ENCODE assay signal across 2 cellular contexts in the genomic region with DNA sequence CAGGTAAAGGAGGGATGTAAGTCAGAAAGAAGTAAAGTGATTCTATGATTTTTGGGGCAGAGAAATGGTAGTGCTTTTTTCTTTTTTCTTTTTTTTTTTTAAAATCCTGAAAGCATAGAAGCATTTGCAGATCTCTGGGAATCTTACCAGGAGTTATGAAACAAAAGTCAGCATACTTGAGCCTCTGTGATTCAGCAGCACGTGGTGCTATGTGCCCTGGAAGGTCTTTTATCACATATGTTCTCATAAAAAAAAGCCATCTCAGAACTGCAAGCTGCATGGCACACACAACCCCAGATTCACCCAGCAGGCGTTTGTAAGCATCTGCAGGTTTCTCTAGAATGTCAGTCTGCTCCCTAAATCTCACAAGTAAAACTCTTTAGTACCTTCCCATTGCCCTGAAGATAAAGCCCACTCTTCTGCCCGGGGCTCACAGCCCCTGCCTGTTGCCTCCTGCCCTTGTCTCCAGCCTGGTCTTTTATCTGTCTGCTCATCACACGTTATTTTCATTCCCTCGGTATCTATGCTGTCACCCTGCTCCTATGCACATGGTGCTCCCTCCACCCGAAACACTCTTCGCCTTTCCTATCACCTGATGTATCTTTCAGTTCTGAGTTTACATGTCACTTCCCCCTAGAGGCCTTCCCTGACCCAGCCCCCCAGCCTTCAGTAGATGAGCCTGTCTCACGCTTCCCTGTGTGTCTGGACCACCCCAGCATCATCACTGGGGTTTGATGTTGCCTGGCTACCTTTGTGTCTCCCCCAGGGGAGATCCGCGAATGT.
TF ChIP-seq lines count a peak whose summit lies in the region.

No MANE protein-coding gene starts in this region.

TF ChIP-seq in GM12891, 5 proteins besides CTCF, POLR2A, EP300 and RAD21 (continued from another document):
- TF ChIP-seq POLR2AphosphoS5 (IDR thresholded peaks at IDR 0.05; ENCODE audit: low read depth, low read length), result no peak

TF ChIP-seq in GM23338, 12 proteins besides CTCF, POLR2A, EP300 and RAD21:
- TF ChIP-seq, protein P1, sequence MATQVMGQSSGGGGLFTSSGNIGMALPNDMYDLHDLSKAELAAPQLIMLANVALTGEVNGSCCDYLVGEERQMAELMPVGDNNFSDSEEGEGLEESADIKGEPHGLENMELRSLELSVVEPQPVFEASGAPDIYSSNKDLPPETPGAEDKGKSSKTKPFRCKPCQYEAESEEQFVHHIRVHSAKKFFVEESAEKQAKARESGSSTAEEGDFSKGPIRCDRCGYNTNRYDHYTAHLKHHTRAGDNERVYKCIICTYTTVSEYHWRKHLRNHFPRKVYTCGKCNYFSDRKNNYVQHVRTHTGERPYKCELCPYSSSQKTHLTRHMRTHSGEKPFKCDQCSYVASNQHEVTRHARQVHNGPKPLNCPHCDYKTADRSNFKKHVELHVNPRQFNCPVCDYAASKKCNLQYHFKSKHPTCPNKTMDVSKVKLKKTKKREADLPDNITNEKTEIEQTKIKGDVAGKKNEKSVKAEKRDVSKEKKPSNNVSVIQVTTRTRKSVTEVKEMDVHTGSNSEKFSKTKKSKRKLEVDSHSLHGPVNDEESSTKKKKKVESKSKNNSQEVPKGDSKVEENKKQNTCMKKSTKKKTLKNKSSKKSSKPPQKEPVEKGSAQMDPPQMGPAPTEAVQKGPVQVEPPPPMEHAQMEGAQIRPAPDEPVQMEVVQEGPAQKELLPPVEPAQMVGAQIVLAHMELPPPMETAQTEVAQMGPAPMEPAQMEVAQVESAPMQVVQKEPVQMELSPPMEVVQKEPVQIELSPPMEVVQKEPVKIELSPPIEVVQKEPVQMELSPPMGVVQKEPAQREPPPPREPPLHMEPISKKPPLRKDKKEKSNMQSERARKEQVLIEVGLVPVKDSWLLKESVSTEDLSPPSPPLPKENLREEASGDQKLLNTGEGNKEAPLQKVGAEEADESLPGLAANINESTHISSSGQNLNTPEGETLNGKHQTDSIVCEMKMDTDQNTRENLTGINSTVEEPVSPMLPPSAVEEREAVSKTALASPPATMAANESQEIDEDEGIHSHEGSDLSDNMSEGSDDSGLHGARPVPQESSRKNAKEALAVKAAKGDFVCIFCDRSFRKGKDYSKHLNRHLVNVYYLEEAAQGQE (IDR thresholded peaks at IDR 0.05; ENCODE audit: unreplicated experiment), result no peak
- TF ChIP-seq JUNB (IDR thresholded peaks at IDR 0.05; ENCODE audit: unreplicated experiment) (no peak), ZNF331 (CRISPR knock-in tag; IDR thresholded peaks at IDR 0.05; ENCODE audit: low read depth) (no peak), NANOG (IDR thresholded peaks at IDR 0.05; ENCODE audit: borderline replicate concordance) (no peak), CREB1 (CRISPR knock-in tag; IDR thresholded peaks at IDR 0.05; ENCODE audit: low read depth) (no peak), EZH2 (IDR thresholded peaks at IDR 0.05; ENCODE audit: low read depth, unreplicated experiment) (no peak)
- TF ChIP-seq, protein P2, sequence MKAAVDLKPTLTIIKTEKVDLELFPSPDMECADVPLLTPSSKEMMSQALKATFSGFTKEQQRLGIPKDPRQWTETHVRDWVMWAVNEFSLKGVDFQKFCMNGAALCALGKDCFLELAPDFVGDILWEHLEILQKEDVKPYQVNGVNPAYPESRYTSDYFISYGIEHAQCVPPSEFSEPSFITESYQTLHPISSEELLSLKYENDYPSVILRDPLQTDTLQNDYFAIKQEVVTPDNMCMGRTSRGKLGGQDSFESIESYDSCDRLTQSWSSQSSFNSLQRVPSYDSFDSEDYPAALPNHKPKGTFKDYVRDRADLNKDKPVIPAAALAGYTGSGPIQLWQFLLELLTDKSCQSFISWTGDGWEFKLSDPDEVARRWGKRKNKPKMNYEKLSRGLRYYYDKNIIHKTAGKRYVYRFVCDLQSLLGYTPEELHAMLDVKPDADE (IDR thresholded peaks at IDR 0.05), result no peak
- TF ChIP-seq, protein P3, sequence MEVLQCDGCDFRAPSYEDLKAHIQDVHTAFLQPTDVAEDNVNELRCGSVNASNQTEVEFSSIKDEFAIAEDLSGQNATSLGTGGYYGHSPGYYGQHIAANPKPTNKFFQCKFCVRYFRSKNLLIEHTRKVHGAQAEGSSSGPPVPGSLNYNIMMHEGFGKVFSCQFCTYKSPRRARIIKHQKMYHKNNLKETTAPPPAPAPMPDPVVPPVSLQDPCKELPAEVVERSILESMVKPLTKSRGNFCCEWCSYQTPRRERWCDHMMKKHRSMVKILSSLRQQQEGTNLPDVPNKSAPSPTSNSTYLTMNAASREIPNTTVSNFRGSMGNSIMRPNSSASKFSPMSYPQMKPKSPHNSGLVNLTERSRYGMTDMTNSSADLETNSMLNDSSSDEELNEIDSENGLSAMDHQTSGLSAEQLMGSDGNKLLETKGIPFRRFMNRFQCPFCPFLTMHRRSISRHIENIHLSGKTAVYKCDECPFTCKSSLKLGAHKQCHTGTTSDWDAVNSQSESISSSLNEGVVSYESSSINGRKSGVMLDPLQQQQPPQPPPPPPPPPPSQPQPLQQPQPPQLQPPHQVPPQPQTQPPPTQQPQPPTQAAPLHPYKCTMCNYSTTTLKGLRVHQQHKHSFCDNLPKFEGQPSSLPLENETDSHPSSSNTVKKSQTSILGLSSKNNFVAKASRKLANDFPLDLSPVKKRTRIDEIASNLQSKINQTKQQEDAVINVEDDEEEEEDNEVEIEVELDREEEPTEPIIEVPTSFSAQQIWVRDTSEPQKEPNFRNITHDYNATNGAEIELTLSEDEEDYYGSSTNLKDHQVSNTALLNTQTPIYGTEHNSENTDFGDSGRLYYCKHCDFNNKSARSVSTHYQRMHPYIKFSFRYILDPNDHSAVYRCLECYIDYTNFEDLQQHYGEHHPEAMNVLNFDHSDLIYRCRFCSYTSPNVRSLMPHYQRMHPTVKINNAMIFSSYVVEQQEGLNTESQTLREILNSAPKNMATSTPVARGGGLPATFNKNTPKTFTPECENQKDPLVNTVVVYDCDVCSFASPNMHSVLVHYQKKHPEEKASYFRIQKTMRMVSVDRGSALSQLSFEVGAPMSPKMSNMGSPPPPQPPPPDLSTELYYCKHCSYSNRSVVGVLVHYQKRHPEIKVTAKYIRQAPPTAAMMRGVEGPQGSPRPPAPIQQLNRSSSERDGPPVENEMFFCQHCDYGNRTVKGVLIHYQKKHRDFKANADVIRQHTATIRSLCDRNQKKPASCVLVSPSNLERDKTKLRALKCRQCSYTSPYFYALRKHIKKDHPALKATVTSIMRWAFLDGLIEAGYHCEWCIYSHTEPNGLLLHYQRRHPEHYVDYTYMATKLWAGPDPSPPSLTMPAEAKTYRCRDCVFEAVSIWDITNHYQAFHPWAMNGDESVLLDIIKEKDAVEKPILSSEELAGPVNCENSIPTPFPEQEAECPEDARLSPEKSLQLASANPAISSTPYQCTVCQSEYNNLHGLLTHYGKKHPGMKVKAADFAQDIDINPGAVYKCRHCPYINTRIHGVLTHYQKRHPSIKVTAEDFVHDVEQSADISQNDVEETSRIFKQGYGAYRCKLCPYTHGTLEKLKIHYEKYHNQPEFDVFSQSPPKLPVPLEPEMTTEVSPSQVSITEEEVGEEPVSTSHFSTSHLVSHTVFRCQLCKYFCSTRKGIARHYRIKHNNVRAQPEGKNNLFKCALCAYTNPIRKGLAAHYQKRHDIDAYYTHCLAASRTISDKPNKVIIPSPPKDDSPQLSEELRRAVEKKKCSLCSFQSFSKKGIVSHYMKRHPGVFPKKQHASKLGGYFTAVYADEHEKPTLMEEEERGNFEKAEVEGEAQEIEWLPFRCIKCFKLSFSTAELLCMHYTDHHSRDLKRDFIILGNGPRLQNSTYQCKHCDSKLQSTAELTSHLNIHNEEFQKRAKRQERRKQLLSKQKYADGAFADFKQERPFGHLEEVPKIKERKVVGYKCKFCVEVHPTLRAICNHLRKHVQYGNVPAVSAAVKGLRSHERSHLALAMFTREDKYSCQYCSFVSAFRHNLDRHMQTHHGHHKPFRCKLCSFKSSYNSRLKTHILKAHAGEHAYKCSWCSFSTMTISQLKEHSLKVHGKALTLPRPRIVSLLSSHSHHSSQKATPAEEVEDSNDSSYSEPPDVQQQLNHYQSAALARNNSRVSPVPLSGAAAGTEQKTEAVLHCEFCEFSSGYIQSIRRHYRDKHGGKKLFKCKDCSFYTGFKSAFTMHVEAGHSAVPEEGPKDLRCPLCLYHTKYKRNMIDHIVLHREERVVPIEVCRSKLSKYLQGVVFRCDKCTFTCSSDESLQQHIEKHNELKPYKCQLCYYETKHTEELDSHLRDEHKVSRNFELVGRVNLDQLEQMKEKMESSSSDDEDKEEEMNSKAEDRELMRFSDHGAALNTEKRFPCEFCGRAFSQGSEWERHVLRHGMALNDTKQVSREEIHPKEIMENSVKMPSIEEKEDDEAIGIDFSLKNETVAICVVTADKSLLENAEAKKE (CRISPR knock-in tag; IDR thresholded peaks at IDR 0.05), result no peak
